In the genomic region with DNA sequence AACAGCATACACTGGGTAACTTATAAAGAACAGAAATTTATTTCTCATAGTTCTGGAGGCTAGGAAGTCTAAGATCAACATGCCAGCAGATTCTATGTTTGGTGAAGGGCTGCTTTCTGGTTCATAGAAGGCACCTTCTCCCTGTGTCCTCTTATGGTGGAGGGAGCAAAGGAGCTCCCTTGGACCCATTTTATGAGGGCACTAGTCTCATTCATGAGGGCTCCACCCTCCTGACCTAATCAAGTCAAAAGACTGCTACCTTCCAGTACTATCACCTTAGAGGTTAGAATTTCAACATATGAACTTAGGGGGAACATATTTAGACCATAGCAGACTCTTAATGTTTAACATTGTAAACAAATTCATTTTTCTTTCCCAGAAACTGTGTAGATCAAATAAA, we compare ENCODE assay signal across 34 cellular contexts. TPM values are rescaled to one million over a fixed set of nuclear protein-coding genes. Genes with fewer than 3 reads are reported as not detected.
DNase-seq lines count a peak whose midpoint lies in the region; ATAC-seq and TF ChIP-seq lines count a peak whose summit lies in the region.
"Had no signal": no experiment of that assay in that cellular context is flagged by ENCODE, and none has a peak within 500 bp of the region (broad histone marks: within the 10 kb centered on the region; RNA-seq: fewer than 3 reads in every experiment).

No MANE protein-coding gene starts in this region.

- H2AFZ ChIP-seq in OCI-LY3 (ENCODE audit: low read depth, low read length) (0 out of 2 replicates have a peak overlapping the region, but pooled peaks have one; percentile 39), osteoblast (ENCODE audit: low read length) (no peak overlapping the region)

- H3K27me3 ChIP-seq in OCI-LY3 (ENCODE audit: low read depth, low read length) (no peaks in the 10 kb centered on the region), osteoblast (ENCODE audit: insufficient read depth, low read length) (no peaks in the 10 kb centered on the region), BE2C (no peaks in the 10 kb centered on the region)
- H3K27me3 ChIP-seq: BLaER1; BLaER1 treated with 17β-estradiol and CSF1 and Interleukin-3, amounts not matched to agents 10 nM and 100 nM had no signal

- H3K36me3 ChIP-seq in OCI-LY3 (replicated peaks; ENCODE audit: low read depth, low read length) (no peaks in the 10 kb centered on the region), mucosa of descending colon (ENCODE audit: low read depth) (no peaks in the 10 kb centered on the region), osteoblast (ENCODE audit: insufficient read depth, low read length) (no peaks in the 10 kb centered on the region), BE2C (no peaks in the 10 kb centered on the region)
- H3K36me3 ChIP-seq: BLaER1; BLaER1 treated with 17β-estradiol and CSF1 and Interleukin-3, amounts not matched to agents 10 nM and 100 nM had no signal

- H3K27ac ChIP-seq in OCI-LY3 (ENCODE audit: low read length) (no peak overlapping the region), osteoblast (ENCODE audit: low read depth, low read length) (no peak overlapping the region)
- H3K27ac ChIP-seq: 22Rv1; A549; BLaER1; BLaER1 treated with 17β-estradiol and CSF1 and Interleukin-3, amounts not matched to agents 10 nM and 100 nM; C4-2B had no signal

- H3K9me3 ChIP-seq in OCI-LY3 (ENCODE audit: insufficient read depth, low read length) (no peaks in the 10 kb centered on the region), mucosa of descending colon (no peaks in the 10 kb centered on the region), osteoblast (ENCODE audit: low read depth, low read length) (no peaks in the 10 kb centered on the region), BE2C (no peaks in the 10 kb centered on the region)
- H3K9me3 ChIP-seq: A549; BLaER1; BLaER1 treated with 17β-estradiol and CSF1 and Interleukin-3, amounts not matched to agents 10 nM and 100 nM; Caco-2 had no signal

- no peak for DNase-seq in left colon
- DNase-seq in mucosa of descending colon: no peak
- peak; percentile 63 for DNase-seq in osteoblast (ENCODE audit: insufficient read length, low spot score, missing footprints)
- no peak for DNase-seq in BE2C
- DNase-seq: 8988T; ACHN; AML-193; C1 segment of cervical spinal cord; Caco-2; Calu3; CD4-positive, alpha-beta memory T cell; CD4-positive, alpha-beta T cell; CD4-positive, CD25-positive, alpha-beta regulatory T cell; CD8-positive, alpha-beta memory T cell; CD8-positive, alpha-beta T cell; COR-L47; DMS 273 treated with DMSO at 0.1 percent for 48 hours; DMS153; DMS53; DMS79; DMS79 treated with DMSO at 0.1 percent for 48 hours; DND-41; EL had no signal

- intact Hi-C loops in left colon (cut with DNase I, micrococcal nuclease) (no loop called here), mucosa of descending colon (cut with DNase I, micrococcal nuclease) (no loop called here)

- no peak overlapping the region for H3K4me2 ChIP-seq in OCI-LY3 (ENCODE audit: low read length)
- H3K4me2 ChIP-seq in osteoblast (ENCODE audit: insufficient read depth, low read length): no peak overlapping the region
- H3K4me2 ChIP-seq: A549; BLaER1; BLaER1 treated with 17β-estradiol and CSF1 and Interleukin-3, amounts not matched to agents 10 nM and 100 nM had no signal

- no peaks in the 10 kb centered on the region for H4K20me1 ChIP-seq in OCI-LY3 (ENCODE audit: insufficient read depth, low read length)
- no peaks in the 10 kb centered on the region for H4K20me1 ChIP-seq in osteoblast (ENCODE audit: insufficient read depth, low read length)
- H4K20me1 ChIP-seq: BLaER1; BLaER1 treated with 17β-estradiol and CSF1 and Interleukin-3, amounts not matched to agents 10 nM and 100 nM had no signal

- H3K79me2 ChIP-seq in OCI-LY3 (ENCODE audit: low read length) (no peaks in the 10 kb centered on the region), osteoblast (ENCODE audit: insufficient read depth, low read length) (no peaks in the 10 kb centered on the region)

- H3K4me1 ChIP-seq in OCI-LY3 (ENCODE audit: low read length) (no peaks in the 10 kb centered on the region), mucosa of descending colon (ENCODE audit: low read depth) (no peaks in the 10 kb centered on the region), osteoblast (ENCODE audit: insufficient read depth, low read length) (no peaks in the 10 kb centered on the region), BE2C (no peaks in the 10 kb centered on the region)
- H3K4me1 ChIP-seq: A549, Caco-2 had no signal

- H3K4me3 ChIP-seq in OCI-LY3 (ENCODE audit: low read length) (no peak overlapping the region), mucosa of descending colon (no peak overlapping the region), osteoblast (ENCODE audit: insufficient read depth, low read length) (no peak overlapping the region), BE2C (ENCODE audit: low read depth, low read length) (no peak overlapping the region)
- H3K4me3 ChIP-seq: A549; BLaER1; BLaER1 treated with 17β-estradiol and CSF1 and Interleukin-3, amounts not matched to agents 10 nM and 100 nM had no signal

- no peak overlapping the region for H3K9ac ChIP-seq in OCI-LY3 (ENCODE audit: low read length)
- H3K9ac ChIP-seq: BLaER1; BLaER1 treated with 17β-estradiol and CSF1 and Interleukin-3, amounts not matched to agents 10 nM and 100 nM had no signal

- no peak for TF ChIP-seq CTCF in OCI-LY3 (IDR thresholded peaks at IDR 0.05; ENCODE audit: low read depth, low read length)
- TF ChIP-seq CTCF in mucosa of descending colon (IDR thresholded peaks at IDR 0.05): no peak
- no peak for TF ChIP-seq CTCF in osteoblast (IDR thresholded peaks at IDR 0.05; ENCODE audit: extremely low read depth, low read depth, low read length)
- TF ChIP-seq CTCF in BE2C (IDR thresholded peaks at IDR 0.05; ENCODE audit: low read depth, low read length): no peak

- ATAC-seq in left colon (peak; percentile 84), mucosa of descending colon (peak; percentile 72), GM18498 (IDR thresholded peaks at IDR 0.05; ENCODE audit: unreplicated experiment) (no peak), HG03342 (IDR thresholded peaks at IDR 0.05; ENCODE audit: unreplicated experiment) (no peak), GM19351 (IDR thresholded peaks at IDR 0.05; ENCODE audit: unreplicated experiment) (no peak)
- ATAC-seq: A549; CD8-positive, alpha-beta T cell had no signal

RNA-seq across cellular contexts. Expression of a gene that starts 54.5 kb away (rescaled TPM):
- 10 to 100 TPM; 14.6 to 15.7 TPM for total RNA-seq in left colon
- total RNA-seq in mucosa of descending colon: 10 to 100 TPM in 1 of 3 donors, 1 to 10 TPM in 2; 8.0 to 19.4 (median 9.2) TPM
- 0.29 and 0.36 TPM in 2 replicates for total RNA-seq in osteoblast
- polyA plus RNA-seq in BE2C (2012; ENCODE audit: insufficient read depth, insufficient read length, low read depth): not detected
- total RNA-seq: A172 had no signal
- polyA plus RNA-seq: CD14-positive monocyte had no signal

Comparison
In these comparisons a context has a peak if more than half of its experiments do, and no peak if none do; other contexts are left out.
1. ATAC-seq: peak in left colon (single experiment) and mucosa of descending colon (single experiment); none in GM18498 (single experiment), HG03342 (single experiment) and GM19351 (single experiment).